ENCODE assay signal across 24 cellular contexts in the genomic region with DNA sequence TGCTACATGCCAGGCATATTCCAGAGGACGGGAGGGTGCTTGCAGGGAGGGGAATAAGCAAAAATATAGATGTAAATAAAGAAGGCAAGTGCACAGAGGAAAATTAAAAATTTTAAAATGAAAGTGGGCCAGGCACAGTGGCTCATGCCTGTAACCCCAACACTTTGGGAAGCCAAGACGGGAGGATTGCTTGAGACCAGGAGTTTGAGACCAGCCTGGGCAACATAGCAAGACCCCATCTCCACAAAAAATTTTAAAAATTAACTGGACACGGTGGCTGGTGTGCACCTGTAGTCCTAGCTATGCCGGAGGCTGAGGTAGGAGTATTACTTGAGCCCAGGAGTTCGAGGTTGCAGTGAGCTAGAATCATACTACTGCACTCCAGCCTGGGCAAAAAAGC. TPM values are rescaled to one million over a fixed set of nuclear protein-coding genes. Genes with fewer than 3 reads are reported as not detected.
A peak's percentile ranks its signal among the peaks of the same experiment; 100 is the strongest.
DNase-seq lines count a peak whose midpoint lies in the region; ATAC-seq and TF ChIP-seq lines count a peak whose summit lies in the region.
"Had no signal": no experiment of that assay in that cellular context is flagged by ENCODE, and none has a peak within 500 bp of the region (broad histone marks: within the 10 kb centered on the region; RNA-seq: fewer than 3 reads in every experiment).

No MANE protein-coding gene starts in this region.

- ATAC-seq in IMR-90 (ENCODE audit: low read depth) (no peak), GM18909 (IDR thresholded peaks at IDR 0.05; ENCODE audit: poor library complexity, unreplicated experiment) (no peak), GM18511 (IDR thresholded peaks at IDR 0.05; ENCODE audit: unreplicated experiment) (no peak)
- ATAC-seq: left cardiac atrium, sciatic nerve had no signal

- no peaks in the 10 kb centered on the region for H3K79me2 ChIP-seq in neural progenitor cell (ENCODE audit: low read depth)

- H4K8ac ChIP-seq in IMR-90 (ENCODE audit: low read depth in 2 of 2, low read length in 2 of 2) = peak overlapping the region in 1 of 2 experiments; percentile 58; a peak in 1 of 4 replicates

- H3K4me1 ChIP-seq in IMR-90 (ENCODE audit: control insufficient read depth, insufficient read depth, low read length) (peaks cover 17% of the 10 kb centered on the region), neural progenitor cell (peaks cover 43% of the 10 kb centered on the region)

- peak overlapping the region; percentile 42; the same call in 1 of the 2 replicates for H3K23ac ChIP-seq in IMR-90 (ENCODE audit: low read depth, low read length)

- H3K27ac ChIP-seq in IMR-90 (ENCODE audit: insufficient read depth, low read length) (no peak overlapping the region), neural progenitor cell (no peak overlapping the region)
- H3K27ac ChIP-seq: esophagus squamous epithelium had no signal

- H2BK15ac ChIP-seq in IMR-90 (ENCODE audit: low read depth, low read length) = no peak overlapping the region; the same call in 2 of the 3 replicates

- H3K4me2 ChIP-seq in IMR-90 (ENCODE audit: low read depth, low read length) (no peak overlapping the region), neural progenitor cell (no peak overlapping the region)

- peaks cover 30% of the 10 kb centered on the region for H3F3A ChIP-seq in neural progenitor cell (ENCODE audit: low read depth)

- H3K9me3 Mint-ChIP-seq in activated CD4-positive, alpha-beta memory T cell treated with anti-CD3 and anti-CD28 coated beads for 36 hours = no peaks in the 10 kb centered on the region
- no peaks in the 10 kb centered on the region for H3K9me3 Mint-ChIP-seq in neural progenitor cell
- H3K9me3 Mint-ChIP-seq: CD4-positive, alpha-beta T cell; central memory CD8-positive, alpha-beta T cell; dendritic cell treated with granulocyte-macrophage colony-stimulating factor and Interleukin-4, amounts not matched to agents 40 ng/mL and 50 ng/mL, for 4 days had no signal

- no peak overlapping the region for H2BK120ac ChIP-seq in IMR-90 (ENCODE audit: low read depth, low read length)

- no peak overlapping the region for H2AK5ac ChIP-seq in IMR-90 (ENCODE audit: low read depth, low read length)

- H4K5ac ChIP-seq in IMR-90 (ENCODE audit: low read depth, low read length) = peak overlapping the region; percentile 55; the same call in 1 of the 2 replicates

- H3K14ac ChIP-seq in IMR-90 (replicated peaks; ENCODE audit: low read depth, low read length) = no peak overlapping the region; the same call in 1 of the 2 replicates

- peaks cover 37% of the 10 kb centered on the region for H3K4me1 Mint-ChIP-seq in activated CD4-positive, alpha-beta memory T cell treated with anti-CD3 and anti-CD28 coated beads for 36 hours (ENCODE audit: low read depth)
- H3K4me1 Mint-ChIP-seq in neural progenitor cell = peaks cover 64% of the 10 kb centered on the region

- no TSS peak for BruUV-seq in IMR-90 (replicated peaks; lab: Mats Ljungman, UMichigan)

- peak overlapping the region; percentile 29; the same call in 1 of the 2 replicates for H3K4me3 ChIP-seq in GM12864 (ENCODE audit: low read depth, low read length)
- H3K4me3 ChIP-seq in IMR-90 (ENCODE audit: insufficient read depth, low read depth, low read length) = no peak overlapping the region
- no peak overlapping the region for H3K4me3 ChIP-seq in neural progenitor cell
- H3K4me3 ChIP-seq: esophagus squamous epithelium, MG63 had no signal

- CTCF ChIA-PET in IMR-90 (lab: Yijun Ruan, JAX) = interaction anchor here (1.1 kb wide), 1 partner anchor 14 kb away, joined by 3 read pairs; no protein-coding TSS in a partner anchor
- CTCF ChIA-PET in activated CD4-positive, alpha-beta memory T cell treated with anti-CD3 and anti-CD28 coated beads for 36 hours (lab: Charles Lee) = interaction anchor here (1.8 to 2.0 kb wide), 2 partner anchors 8 to 11 kb away, joined by 5 to 7 read pairs; no protein-coding TSS in a partner anchor

- H2BK5ac ChIP-seq in IMR-90 (ENCODE audit: low read depth, low read length, poor library complexity, severe bottlenecking) = peak overlapping the region; percentile 65

- TF ChIP-seq RAD21 in IMR-90 (IDR thresholded peaks at IDR 0.05; ENCODE audit: low read length) = no peak

- peak overlapping the region; percentile 74 for H3K27ac Mint-ChIP-seq in activated CD4-positive, alpha-beta memory T cell treated with anti-CD3 and anti-CD28 coated beads for 36 hours
- peak overlapping the region; percentile 67 for H3K27ac Mint-ChIP-seq in neural progenitor cell
- H3K27ac Mint-ChIP-seq: activated naive CD8-positive, alpha-beta T cell; CD4-positive, alpha-beta T cell; dendritic cell treated with granulocyte-macrophage colony-stimulating factor and Interleukin-4, amounts not matched to agents 40 ng/mL and 50 ng/mL, for 4 days had no signal

- H3K27me3 Mint-ChIP-seq in activated CD4-positive, alpha-beta memory T cell treated with anti-CD3 and anti-CD28 coated beads for 36 hours = peaks cover 5% of the 10 kb centered on the region
- H3K27me3 Mint-ChIP-seq in neural progenitor cell (ENCODE audit: insufficient read depth, low read depth) = peaks cover 2% of the 10 kb centered on the region
- H3K27me3 Mint-ChIP-seq: CD4-positive, alpha-beta T cell; central memory CD8-positive, alpha-beta T cell had no signal

- POLR2A ChIA-PET in IMR-90 (lab: Charles Lee; ENCODE audit: unreplicated experiment) = no interaction called here
- POLR2A ChIA-PET in activated CD4-positive, alpha-beta memory T cell treated with anti-CD3 and anti-CD28 coated beads for 36 hours (lab: Charles Lee) = interaction anchor here (1.0 to 2.4 kb wide), 3 partner anchors 10 to 14 kb away, joined by 3 to 8 read pairs (median 3); no protein-coding TSS in a partner anchor

- peaks cover 43 to 70% of the 10 kb centered on the region in 2 experiments for H3K79me1 ChIP-seq in IMR-90 (ENCODE audit: low read depth in 1 of 2, low read length in 2 of 2)

- dilution Hi-C loops in IMR-90 (cut with HindIII; ENCODE audit: low sequenced_read_pairs, unreplicated experiment) = no loop called here

- no peak overlapping the region for H2AFZ ChIP-seq in IMR-90 (replicated peaks; ENCODE audit: low read length, poor library complexity)
- H2AFZ ChIP-seq in neural progenitor cell (replicated peaks) = no peak overlapping the region

- no peak overlapping the region for H4K91ac ChIP-seq in IMR-90 (ENCODE audit: insufficient read depth, low read depth, low read length)

- H3K9me1 ChIP-seq in IMR-90 (ENCODE audit: insufficient read depth, low read length) = peaks cover 4% of the 10 kb centered on the region; the same call in 1 of the 2 replicates

- H3K27me3 ChIP-seq in IMR-90 (ENCODE audit: control insufficient read depth, insufficient read depth, low read length) (no peaks in the 10 kb centered on the region), neural progenitor cell (no peaks in the 10 kb centered on the region)
- H3K27me3 ChIP-seq: esophagus squamous epithelium, MG63 had no signal

- H3K4me3 Mint-ChIP-seq in activated CD4-positive, alpha-beta memory T cell treated with anti-CD3 and anti-CD28 coated beads for 36 hours = no peak overlapping the region
- H3K4me3 Mint-ChIP-seq in neural progenitor cell = no peak overlapping the region
- H3K4me3 Mint-ChIP-seq: activated naive CD8-positive, alpha-beta T cell; CD4-positive, alpha-beta T cell; central memory CD8-positive, alpha-beta T cell; dendritic cell treated with granulocyte-macrophage colony-stimulating factor and Interleukin-4, amounts not matched to agents 40 ng/mL and 50 ng/mL, for 4 days had no signal

- H3K36me3 ChIP-seq in IMR-90 (ENCODE audit: control insufficient read depth, insufficient read depth, low read length) = peaks cover 16% of the 10 kb centered on the region
- no peaks in the 10 kb centered on the region for H3K36me3 ChIP-seq in neural progenitor cell
- H3K36me3 ChIP-seq: esophagus squamous epithelium, MG63 had no signal

- H3K4ac ChIP-seq in IMR-90 (ENCODE audit: low read depth, low read length) = peak overlapping the region; percentile 63; the same call in 1 of the 2 replicates

- no peaks in the 10 kb centered on the region for H4K20me1 ChIP-seq in IMR-90 (ENCODE audit: insufficient read depth, low read length)
- no peaks in the 10 kb centered on the region for H4K20me1 ChIP-seq in neural progenitor cell (ENCODE audit: low read depth)

- intact Hi-C loops in IMR-90 (cut with micrococcal nuclease) = no loop called here
- intact Hi-C loops in activated CD4-positive, alpha-beta memory T cell treated with anti-CD3 and anti-CD28 coated beads for 36 hours (cut with micrococcal nuclease) = loop anchor here (1.0 kb wide), 2 partner anchors 10 to 11 kb away; no protein-coding TSS in a partner anchor

- DNase-seq in GM12864 (ENCODE audit: low read depth) = no peak
- DNase-seq in IMR-90 = no peak
- DNase-seq in activated CD4-positive, alpha-beta memory T cell treated with anti-CD3 and anti-CD28 coated beads for 36 hours = no peak
- DNase-seq in neural progenitor cell (ENCODE audit: low spot score) = no peak
- no peak for DNase-seq in NCI-H2227 (lab: John Stamatoyannopoulos, UW; ENCODE audit: unreplicated experiment)
- DNase-seq: activated CD8-positive, alpha-beta memory T cell treated with anti-CD3 and anti-CD28 coated beads, Interleukin-2, amount 50 U/mL, for 4 hours; CD4-positive, alpha-beta T cell; esophagus squamous epithelium; foreskin melanocyte; left cardiac atrium; MG63; NCI-H2029; NCI-H345; OCI-M1; posterior cingulate gyrus; stimulated activated CD4-positive, alpha-beta T cell treated with anti-CD3 and anti-CD28 coated beads, Interleukin-12 subunit alpha, Interleukin-12 subunit beta, amount 100 ng/mL, for 4 hours; stimulated activated CD4-positive, alpha-beta T cell treated with anti-CD3 and anti-CD28 coated beads, Interleukin-4, amount 100 ng/mL, for 1 hour; T1000 had no signal

- H3K36me3 Mint-ChIP-seq in activated CD4-positive, alpha-beta memory T cell treated with anti-CD3 and anti-CD28 coated beads for 36 hours = peaks cover 9% of the 10 kb centered on the region
- H3K36me3 Mint-ChIP-seq in neural progenitor cell = peaks cover 6% of the 10 kb centered on the region

- no peak for TF ChIP-seq POLR2A in IMR-90 (IDR thresholded peaks at IDR 0.05; ENCODE audit: low read depth, low read length)

- H3K9me3 ChIP-seq in IMR-90 (ENCODE audit: control insufficient read depth, insufficient read depth, low read length) (peaks cover under 1% of the 10 kb centered on the region; the same call in 1 of the 2 replicates), neural progenitor cell (ENCODE audit: low read depth) (no peaks in the 10 kb centered on the region)
- H3K9me3 ChIP-seq: esophagus squamous epithelium had no signal

- no peak overlapping the region for H3K9ac ChIP-seq in IMR-90 (ENCODE audit: low read depth, low read length)
- H3K9ac ChIP-seq in neural progenitor cell = no peak overlapping the region

- no peak overlapping the region for H3K56ac ChIP-seq in IMR-90 (ENCODE audit: extremely low read depth, insufficient read depth, low read length)

- in situ Hi-C loops in IMR-90 (cut with MboI; ENCODE audit: low sequenced_read_pairs) = no loop called here

- no peak overlapping the region for H2AK9ac ChIP-seq in IMR-90 (replicated peaks; ENCODE audit: low read depth, low read length, poor library complexity)

- TF ChIP-seq CTCF in GM12864 (IDR thresholded peaks at IDR 0.05; ENCODE audit: low read depth, low read length, missing control alignments) (no peak), IMR-90 (conservative IDR thresholded peaks at IDR 0.05; ENCODE audit: low read depth, low read length) (no peak), neural progenitor cell (IDR thresholded peaks at IDR 0.05) (no peak)

- H2BK20ac ChIP-seq in IMR-90 (ENCODE audit: low read depth, low read length) = no peak overlapping the region

- WGBS in IMR-90 (ENCODE audit: extremely low coverage in 2 of 2, insufficient read length in 1 of 2), 2 experiments = no CpG with 5 or more reads among the region's 5 CpGs

- H3K18ac ChIP-seq in IMR-90 (ENCODE audit: low read depth, low read length) = peak overlapping the region; percentile 59; the same call in 1 of the 2 replicates

RNA-seq across cellular contexts. Expression of a gene that starts 22.4 kb away (rescaled TPM):
- total RNA-seq in IMR-90 (2012; rRNA removed) (230 and 274 TPM in 2 replicates), neural progenitor cell (ENCODE audit: low replicate concordance) (16.9 and 24.5 TPM in 2 replicates)
- polyA plus RNA-seq in IMR-90 (2012; rRNA removed) = 44.9 and 45.1 TPM in 2 replicates
- polyA plus RNA-seq in IMR-90 (2012; cell fraction: cytosol; rRNA removed) = 15.3 and 16.3 TPM in 2 replicates
- 12.9 and 53.4 TPM in 2 replicates for polyA plus RNA-seq in IMR-90 (2012; cell fraction: nucleus; rRNA removed; ENCODE audit: low replicate concordance)
- 10 to 100 TPM; 64.7 to 66.4 TPM for total RNA-seq in activated CD4-positive, alpha-beta memory T cell treated with anti-CD3 and anti-CD28 coated beads for 36 hours
